26 cellular contexts compared by ENCODE assay signal in genomic region chr3:110905096-110905495, GRCh38.
"Had no signal": no experiment of that assay in that cellular context is flagged by ENCODE, and none has a peak within 500 bp of the region (broad histone marks: within the 10 kb centered on the region; RNA-seq: fewer than 3 reads in every experiment).

No MANE protein-coding gene starts in this region.

- H3K27ac ChIP-seq: neutrophil, pancreas, prostate gland, right atrium auricular region, right lobe of liver, sigmoid colon, spleen, stomach, thoracic aorta, thyroid gland, tibial nerve, upper lobe of right lung, uterus had no signal

- H3K36me3 ChIP-seq: neutrophil, pancreas, prostate gland, right atrium auricular region, right lobe of liver, sigmoid colon, spleen, stomach, thoracic aorta, thyroid gland, tibial nerve, upper lobe of right lung, uterus had no signal

- H3K27me3 ChIP-seq: neutrophil, pancreas, right atrium auricular region, right lobe of liver, sigmoid colon, spleen, stomach, thyroid gland, tibial nerve, upper lobe of right lung had no signal

- DNase-seq: naive thymus-derived CD4-positive, alpha-beta T cell; natural killer cell; nucleus accumbens; pancreas; retina; right lobe of liver; sigmoid colon; small intestine; spleen; stimulated activated CD4-positive, alpha-beta T cell treated with anti-CD3 and anti-CD28 coated beads, Interleukin-12 subunit alpha, Interleukin-12 subunit beta, amount 100 ng/mL, for 4 hours; stimulated activated CD4-positive, alpha-beta T cell treated with anti-CD3 and anti-CD28 coated beads, Interleukin-1b, Interleukin-23, amount 100 ng/mL, for 48 hours; stimulated activated CD4-positive, alpha-beta T cell treated with anti-CD3 and anti-CD28 coated beads, Interleukin-4, amount 100 ng/mL, for 1 hour; stimulated activated CD4-positive, alpha-beta T cell treated with anti-CD3 and anti-CD28 coated beads, Interleukin-4, amount 100 ng/mL, for 4 hours; stimulated activated naive B cell treated with anti-CD40 and anti-IgM and Interleukin-4, amounts not matched to agents 10 μg/mL and 1 μg/mL and 100 μg/mL, for 72 hours; stimulated activated naive CD4-positive, alpha-beta T cell treated with Interleukin-2 at 50 U/mL for 16 hours; stomach; thyroid gland; trophoblast cell; upper lobe of right lung; uterus had no signal

- H3K9me3 ChIP-seq: neutrophil, pancreas, prostate gland, right atrium auricular region, right lobe of liver, sigmoid colon, spleen, stomach, thoracic aorta, thyroid gland, tibial nerve, upper lobe of right lung, uterus had no signal

- H3K4me3 ChIP-seq: pancreas, prostate gland, right atrium auricular region, right lobe of liver, sigmoid colon, spleen, stomach, thoracic aorta, thyroid gland, tibial nerve, upper lobe of right lung, uterus had no signal

- H3K4me1 ChIP-seq: pancreas, prostate gland, right atrium auricular region, right lobe of liver, spleen, thyroid gland, tibial nerve, upper lobe of right lung, uterus had no signal

- ATAC-seq: naive thymus-derived CD4-positive, alpha-beta T cell; natural killer cell; pancreas; right lobe of liver; stimulated activated effector memory CD8-positive, alpha-beta T cell treated with anti-CD3 and anti-CD28 coated beads, Interleukin-12 subunit alpha, Interleukin-12 subunit beta, amount 100 ng/mL, for 72 hours; stimulated activated naive B cell treated with anti-CD40 and anti-IgM and Interleukin-4, amounts not matched to agents 10 μg/mL and 1 μg/mL and 100 μg/mL, for 72 hours; upper lobe of right lung had no signal
